In genomic region chr10:126872135-126872534, GRCh38 we compare ENCODE assay signal across 14 cellular contexts. TPM values are rescaled to one million over a fixed set of nuclear protein-coding genes. Genes with fewer than 3 reads are reported as not detected.
DNase-seq lines count a peak whose midpoint lies in the region; ATAC-seq and TF ChIP-seq lines count a peak whose summit lies in the region.
"Had no signal": no experiment of that assay in that cellular context is flagged by ENCODE, and none has a peak within 500 bp of the region (broad histone marks: within the 10 kb centered on the region; RNA-seq: fewer than 3 reads in every experiment).

No MANE protein-coding gene starts in this region.

- H3K36me3 ChIP-seq in HEK293 (ENCODE audit: control insufficient read depth in 2 of 2, insufficient read depth in 1 of 2, low read length in 2 of 2) (no peaks in the 10 kb centered on the region), smooth muscle cell (ENCODE audit: low read depth) (no peaks in the 10 kb centered on the region)

- no peak overlapping the region for H2AFZ ChIP-seq in smooth muscle cell (ENCODE audit: low read depth)
- H2AFZ ChIP-seq: GM23248 had no signal

- POLR2A ChIA-PET in HEK293 (lab: Yijun Ruan, JAX), result no interaction called here

- CTCF ChIA-PET in HEK293 (lab: Yijun Ruan, JAX), result no interaction called here

- H3K27me3 ChIP-seq in smooth muscle cell (ENCODE audit: low read depth), result no peaks in the 10 kb centered on the region

- no peak overlapping the region for H3K27ac ChIP-seq in HEK293 (ENCODE audit: extremely low read depth, low read depth, low read length)
- H3K27ac ChIP-seq in coronary artery, result no peak overlapping the region
- H3K27ac ChIP-seq in smooth muscle cell (ENCODE audit: low read depth), result no peak overlapping the region
- H3K27ac ChIP-seq: GM23248 had no signal

- peaks cover 4% of the 10 kb centered on the region for H3F3A ChIP-seq in smooth muscle cell (ENCODE audit: low read depth)

- WGBS in smooth muscle cell (ENCODE audit: low lambda C conversion rate), result 89% methylated on average over 7 of the region's 7 CpGs

- TF ChIP-seq CTCF in HEK293 (tag by site-specific recombination; IDR thresholded peaks at IDR 0.05) (no peak), coronary artery (IDR thresholded peaks at IDR 0.05) (no peak), smooth muscle cell (IDR thresholded peaks at IDR 0.05; ENCODE audit: borderline replicate concordance, insufficient read depth, poor library complexity, severe bottlenecking) (no peak)

- peak overlapping the region; percentile 19 for H3K4me2 ChIP-seq in smooth muscle cell

- ATAC-seq in GM18517 (IDR thresholded peaks at IDR 0.05; ENCODE audit: unreplicated experiment), result no peak

- no peaks in the 10 kb centered on the region for H4K20me1 ChIP-seq in smooth muscle cell (ENCODE audit: low read depth)

- H3K4me1 ChIP-seq in HEK293 (ENCODE audit: control insufficient read depth, insufficient read depth, low read length) (no peaks in the 10 kb centered on the region), smooth muscle cell (ENCODE audit: low read depth) (peaks cover 11% of the 10 kb centered on the region)

- H3K9me3 ChIP-seq in HEK293 (ENCODE audit: control insufficient read depth, insufficient read depth, low read depth, low read length), result no peaks in the 10 kb centered on the region
- no peaks in the 10 kb centered on the region for H3K9me3 ChIP-seq in smooth muscle cell (replicated peaks; ENCODE audit: low read depth)

- H3K9ac ChIP-seq in smooth muscle cell (ENCODE audit: low read depth), result no peak overlapping the region
- H3K9ac ChIP-seq: GM23248 had no signal

- H3K4me3 ChIP-seq in HEK293 (ENCODE audit: low read depth, low read length), result no peak overlapping the region
- no peak overlapping the region for H3K4me3 ChIP-seq in coronary artery
- H3K4me3 ChIP-seq in smooth muscle cell, result no peak overlapping the region
- H3K4me3 ChIP-seq: GM23248 had no signal

- H3K79me2 ChIP-seq in smooth muscle cell (ENCODE audit: low read depth), result no peaks in the 10 kb centered on the region

- peak; percentile 53 for DNase-seq in coronary artery (ENCODE audit: low spot score)
- DNase-seq in smooth muscle cell (lab: John Stamatoyannopoulos, UW; ENCODE audit: unreplicated experiment), result no peak
- DNase-seq in SIG-M5 treated with dmso at 0.1 percent for 504 hours (lab: John Stamatoyannopoulos, UW; ENCODE audit: unreplicated experiment), result no peak
- DNase-seq in activated CD4-positive, alpha-beta T cell treated with anti-CD3 and anti-CD28 coated beads for 4 hours, result no peak
- DNase-seq: C1 segment of cervical spinal cord; CD4-positive, alpha-beta memory T cell; COR-L47; DMS153; DND-41; H9; HFFc6 had no signal

TF ChIP-seq in HEK293, 187 proteins besides CTCF, POLR2A, EP300 and RAD21:
- no peak for TF ChIP-seq ZNF513 (tag by site-specific recombination; IDR thresholded peaks at IDR 0.05)
- TF ChIP-seq GLIS1 (tag by site-specific recombination; IDR thresholded peaks at IDR 0.05), result peak; percentile 57

RNA-seq across cellular contexts. Expression of gene DOCK1, which starts 33.1 kb away (rescaled TPM):
- total RNA-seq in smooth muscle cell, result 37.1 and 51.6 TPM in 2 replicates
- 18.3 and 18.4 TPM in 2 replicates for polyA plus RNA-seq in smooth muscle cell
- polyA plus RNA-seq: CD4-positive, alpha-beta memory T cell had no signal
